ENCODE assay signal across 1 cellular context in the genomic region with DNA sequence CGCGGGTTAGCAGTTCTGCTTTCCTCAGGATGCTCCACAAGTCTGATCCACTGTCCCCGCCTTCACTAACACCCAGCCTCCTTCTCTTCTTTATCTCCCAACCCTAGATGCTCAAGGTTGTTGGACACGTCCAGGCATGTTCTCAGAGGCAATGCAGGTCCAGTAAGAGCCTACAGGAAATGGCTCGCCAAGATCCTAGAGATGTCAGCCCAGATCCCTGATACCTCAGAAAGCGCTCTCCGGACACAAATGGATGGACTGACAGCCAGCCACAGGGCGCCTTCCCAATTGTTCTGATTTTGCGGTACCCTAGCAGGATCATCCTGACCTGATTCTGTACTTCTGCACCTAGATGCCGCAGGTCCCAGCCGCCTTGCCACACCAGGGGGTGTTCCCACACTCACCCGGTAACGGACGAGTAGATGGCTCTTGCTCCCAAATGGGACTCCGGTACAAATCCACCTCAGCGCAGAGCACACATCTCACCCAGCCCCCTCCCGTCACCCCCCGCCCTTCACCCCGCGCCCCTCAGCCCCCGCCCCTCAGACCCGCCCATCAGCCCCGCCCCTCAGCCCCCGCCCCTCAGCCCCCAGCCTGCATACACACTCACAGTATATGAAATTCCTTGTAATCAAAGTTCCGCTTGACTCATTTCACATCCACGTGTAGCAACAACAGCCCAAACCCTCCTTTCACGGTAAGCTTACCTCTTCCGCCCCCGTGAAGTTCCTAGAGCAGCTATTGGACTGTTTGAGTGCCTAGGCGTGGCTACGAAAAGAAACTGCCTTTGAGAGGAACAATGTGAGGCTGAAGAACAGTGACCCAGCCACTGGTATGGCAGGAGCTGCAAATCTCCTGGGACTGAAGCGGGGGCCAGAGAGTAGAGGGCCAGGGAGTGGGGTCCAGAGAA.
A peak's percentile ranks its signal among the peaks of the same experiment; 100 is the strongest.
TF ChIP-seq lines count a peak whose summit lies in the region.

A gene with protein sequence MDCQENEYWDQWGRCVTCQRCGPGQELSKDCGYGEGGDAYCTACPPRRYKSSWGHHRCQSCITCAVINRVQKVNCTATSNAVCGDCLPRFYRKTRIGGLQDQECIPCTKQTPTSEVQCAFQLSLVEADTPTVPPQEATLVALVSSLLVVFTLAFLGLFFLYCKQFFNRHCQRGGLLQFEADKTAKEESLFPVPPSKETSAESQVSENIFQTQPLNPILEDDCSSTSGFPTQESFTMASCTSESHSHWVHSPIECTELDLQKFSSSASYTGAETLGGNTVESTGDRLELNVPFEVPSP (minus strand): TSS at position 488 of the 910 bp plus-strand sequence. CDS start 23,058 bp downstream, outside the sequence.

TF ChIP-seq in IMR-90, 13 proteins besides CTCF, POLR2A, EP300 and RAD21 (continued from another document):
- no peak for TF ChIP-seq BHLHE40 (IDR thresholded peaks at IDR 0.05; ENCODE audit: low read depth, low read length)
- no peak for TF ChIP-seq MAFK (IDR thresholded peaks at IDR 0.05; ENCODE audit: low read depth, low read length)
- TF ChIP-seq NFE2L2 (IDR thresholded peaks at IDR 0.05; ENCODE audit: low read depth, low read length) = no peak
- TF ChIP-seq, protein P1, sequence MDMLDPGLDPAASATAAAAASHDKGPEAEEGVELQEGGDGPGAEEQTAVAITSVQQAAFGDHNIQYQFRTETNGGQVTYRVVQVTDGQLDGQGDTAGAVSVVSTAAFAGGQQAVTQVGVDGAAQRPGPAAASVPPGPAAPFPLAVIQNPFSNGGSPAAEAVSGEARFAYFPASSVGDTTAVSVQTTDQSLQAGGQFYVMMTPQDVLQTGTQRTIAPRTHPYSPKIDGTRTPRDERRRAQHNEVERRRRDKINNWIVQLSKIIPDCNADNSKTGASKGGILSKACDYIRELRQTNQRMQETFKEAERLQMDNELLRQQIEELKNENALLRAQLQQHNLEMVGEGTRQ (IDR thresholded peaks at IDR 0.05; ENCODE audit: low read depth, low read length) = 0 out of 2 replicates have a peak, but pooled peaks have one; percentile 18
